ENCODE assay signal across 16 cellular contexts in genomic region chr6:146029573-146030184, GRCh38. TPM values are rescaled to one million over a fixed set of nuclear protein-coding genes. Genes with fewer than 3 reads are reported as not detected.
DNase-seq lines count a peak whose midpoint lies in the region; FAIRE-seq and TF ChIP-seq lines count a peak whose summit lies in the region.
"Had no signal": no experiment of that assay in that cellular context is flagged by ENCODE, and none has a peak within 500 bp of the region (broad histone marks: within the 10 kb centered on the region; RNA-seq: fewer than 3 reads in every experiment).

No MANE protein-coding gene starts in this region.

- H3K4me1 Mint-ChIP-seq in endodermal cell (peaks cover 5% of the 10 kb centered on the region), mesothelial cell of epicardium (peaks cover 2% of the 10 kb centered on the region)

- H3K36me3 Mint-ChIP-seq in endodermal cell (ENCODE audit: low read depth) (no peaks in the 10 kb centered on the region), mesothelial cell of epicardium (no peaks in the 10 kb centered on the region)
- H3K36me3 Mint-ChIP-seq: CD8-positive, alpha-beta memory T cell had no signal

- no peak for FAIRE-seq in kidney (lab: Jason Lieb, UNC)
- FAIRE-seq: H54 had no signal

- H3K27me3 Mint-ChIP-seq in endodermal cell (ENCODE audit: insufficient read depth) (peaks cover 45% of the 10 kb centered on the region), mesothelial cell of epicardium (ENCODE audit: low read depth) (peaks cover 78% of the 10 kb centered on the region)

- intact Hi-C loops in kidney (cut with DNase I) = no loop called here

- H3K27ac Mint-ChIP-seq in endodermal cell (no peak overlapping the region), mesothelial cell of epicardium (no peak overlapping the region)
- H3K27ac Mint-ChIP-seq: CD8-positive, alpha-beta memory T cell had no signal

- H3K9me3 ChIP-seq in HUES64 (ENCODE audit: insufficient read depth, low read depth, low read length) (no peaks in the 10 kb centered on the region), endodermal cell (ENCODE audit: control insufficient read depth, low read length) (no peaks in the 10 kb centered on the region), kidney (ENCODE audit: control insufficient read depth in 1 of 2, low read length in 2 of 2) (no peaks in the 10 kb centered on the region)
- H3K9me3 ChIP-seq: BLaER1 had no signal

- H3K9ac ChIP-seq in HUES64 (ENCODE audit: low read depth, low read length) (no peak overlapping the region), endodermal cell (ENCODE audit: extremely low read depth, low read length, poor library complexity, severe bottlenecking) (no peak overlapping the region), kidney (ENCODE audit: low read length in 2 of 2) (no peak overlapping the region)
- H3K9ac ChIP-seq: BLaER1 had no signal

- H3K4me3 ChIP-seq in H7 (ENCODE audit: insufficient read depth, low read depth, low read length) (peak overlapping the region; percentile 40), HUES64 (ENCODE audit: low read length) (peak overlapping the region; percentile 58), endodermal cell (ENCODE audit: low read length) (peak overlapping the region; percentile 90), kidney (ENCODE audit: low read length in 2 of 2) (no peak overlapping the region)
- H3K4me3 ChIP-seq: BLaER1, SK-N-MC had no signal

- in situ Hi-C loops in ACHN (cut with HindIII; ENCODE audit: low pct_ligation_motif_present, low pct_unique_long_range_greater_than_20kb, low sequenced_read_pairs) = no loop called here

- H3K27me3 ChIP-seq in H7 (ENCODE audit: control insufficient read depth, insufficient read depth, low read length) = peaks cover 24% of the 10 kb centered on the region
- H3K27me3 ChIP-seq in HUES64 (ENCODE audit: insufficient read depth, low read length) = peaks cover 65% of the 10 kb centered on the region
- peaks cover 69% of the 10 kb centered on the region for H3K27me3 ChIP-seq in endodermal cell (ENCODE audit: control insufficient read depth, insufficient read depth, low read length, poor library complexity, severe bottlenecking)
- H3K27me3 ChIP-seq: BLaER1 had no signal

- H3K4me3 Mint-ChIP-seq in endodermal cell (peak overlapping the region; percentile 50), mesothelial cell of epicardium (no peak overlapping the region)
- H3K4me3 Mint-ChIP-seq: CD8-positive, alpha-beta memory T cell had no signal

- H3K27ac ChIP-seq in HUES64 (ENCODE audit: low read depth, low read length) (no peak overlapping the region), endodermal cell (ENCODE audit: low read depth, low read length) (no peak overlapping the region), kidney (ENCODE audit: low read depth in 2 of 2, low read length in 2 of 2) (no peak overlapping the region)
- H3K27ac ChIP-seq: BLaER1, SK-N-MC had no signal

- no peaks in the 10 kb centered on the region for H3K36me3 ChIP-seq in H7 (replicated peaks; ENCODE audit: control insufficient read depth, insufficient read depth, low read length)
- no peaks in the 10 kb centered on the region for H3K36me3 ChIP-seq in HUES64 (ENCODE audit: insufficient read depth, low read length)
- H3K36me3 ChIP-seq in endodermal cell (ENCODE audit: control insufficient read depth, insufficient read depth, low read length) = no peaks in the 10 kb centered on the region
- H3K36me3 ChIP-seq in kidney (ENCODE audit: control insufficient read depth in 1 of 2, insufficient read depth in 2 of 2, low read length in 2 of 2) = no peaks in the 10 kb centered on the region
- H3K36me3 ChIP-seq: BLaER1 had no signal

- 24% methylated on average over 25 of the region's 25 CpGs for WGBS in HUES64
- 33 to 47% methylated on average over 11 to 25 of the region's 25 CpGs for WGBS in endodermal cell (ENCODE audit: insufficient coverage in 1 of 2, insufficient read length in 1 of 2), 2 experiments

- H3K9me3 Mint-ChIP-seq in endodermal cell (peaks cover under 1% of the 10 kb centered on the region), mesothelial cell of epicardium (no peaks in the 10 kb centered on the region)

- DNase-seq in H7 = peak; percentile 5
- no peak for DNase-seq in endodermal cell
- DNase-seq in kidney = peak; percentile 45
- DNase-seq in NCI-H2171 treated with DMSO at 0.1 percent for 48 hours (lab: John Stamatoyannopoulos, UW) = no peak
- DNase-seq in AG08396 (ENCODE audit: low spot score) = no peak
- DNase-seq in ACHN = no peak
- no peak for DNase-seq in mesothelial cell of epicardium (ENCODE audit: low spot score in 2 of 2, unreplicated experiment in 2 of 2)
- DNase-seq: CD8-positive, alpha-beta memory T cell; NCI-H1436; NCI-H2081 treated with DMSO at 0.1 percent for 48 hours; NCI-H446; NCI-H774 had no signal

- no peak for TF ChIP-seq CTCF in endodermal cell (conservative IDR thresholded peaks at IDR 0.05)
- TF ChIP-seq CTCF in kidney (IDR thresholded peaks at IDR 0.05; ENCODE audit: borderline replicate concordance, extremely low read depth, insufficient read depth) = no peak
- no peak for TF ChIP-seq CTCF in mesothelial cell of epicardium (IDR thresholded peaks at IDR 0.05; ENCODE audit: unreplicated experiment)

- H3K4me1 ChIP-seq in HUES64 (ENCODE audit: insufficient read depth, low read length) (no peaks in the 10 kb centered on the region), endodermal cell (ENCODE audit: control insufficient read depth, insufficient read depth, low read length) (no peaks in the 10 kb centered on the region), kidney (ENCODE audit: control insufficient read depth in 1 of 2, insufficient read depth in 1 of 2, low read depth in 1 of 2, low read length in 2 of 2) (no peaks in the 10 kb centered on the region)
- H3K4me1 ChIP-seq: BLaER1 had no signal

RNA-seq across cellular contexts. Expression of gene GRM1, which starts 0.8 kb away (rescaled TPM):
- 0.14 and 0.48 TPM in 2 replicates for total RNA-seq in H7 (2014; rRNA removed; shearing (Covaris generic))
- polyA plus RNA-seq in HUES64 (2013, experiment 1 of 2) = 0.20 TPM
- polyA plus RNA-seq in HUES64 (2013, experiment 2 of 2) = 0.70 TPM
- total RNA-seq in endodermal cell (under 1 TPM; 0.57 to 0.62 TPM), kidney (0.19 TPM), mesothelial cell of epicardium (0.11 to 0.16 TPM in 2 of 3 replicates, not detected in the other)
- 1.4 TPM for polyA plus RNA-seq in endodermal cell (2013, experiment 1 of 2)
- polyA plus RNA-seq in endodermal cell (2013, experiment 2 of 2) = 0.99 TPM
- polyA plus RNA-seq in kidney (ENCODE audit: insufficient read depth, low read depth, low replicate concordance) = 0.82 TPM
- total RNA-seq: CD8-positive, alpha-beta memory T cell had no signal
- polyA plus RNA-seq: CD8-positive, alpha-beta memory T cell had no signal

Comparison
In these comparisons a context has a peak if more than half of its experiments do, and no peak if none do; other contexts are left out.
1. DNase-seq: peak in H7 (single experiment) and kidney (single experiment); none in endodermal cell (single experiment), NCI-H2171 treated with DMSO at 0.1 percent for 48 hours (single experiment), AG08396 (single experiment), ACHN (single experiment) and mesothelial cell of epicardium (0 of 2).
2. H3K4me3 ChIP-seq: peak in H7 (single experiment), HUES64 (single experiment) and endodermal cell (single experiment); none in kidney (0 of 2).